ENCODE assay signal across 8 cellular contexts in the genomic region with DNA sequence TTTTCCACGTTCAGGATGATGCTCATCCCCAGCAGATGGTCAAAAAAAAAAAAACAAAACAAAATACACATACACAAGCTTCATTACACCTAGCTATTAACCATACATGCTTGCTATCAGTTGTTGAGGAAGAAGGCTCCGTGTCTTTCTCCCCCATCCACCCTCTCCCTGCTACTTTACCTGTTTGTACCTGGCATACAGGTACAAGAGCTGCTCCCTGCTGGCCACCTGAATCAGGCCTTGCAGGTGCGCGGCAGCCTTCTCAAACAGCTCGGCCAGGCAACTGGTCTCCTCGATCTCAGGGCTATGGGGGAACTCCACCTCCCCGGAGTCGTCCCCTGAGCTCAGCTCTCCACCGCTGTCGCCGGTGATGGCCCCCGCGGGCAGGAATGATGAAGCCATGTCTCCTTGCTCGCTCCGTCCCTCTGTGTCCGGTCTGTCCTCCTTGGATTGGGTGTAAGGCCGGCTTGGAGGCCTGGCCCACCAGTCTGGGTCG. TPM values are rescaled to one million over a fixed set of nuclear protein-coding genes. Genes with fewer than 3 reads are reported as not detected.
DNase-seq lines count a peak whose midpoint lies in the region; ATAC-seq and TF ChIP-seq lines count a peak whose summit lies in the region.

No MANE protein-coding gene starts in this region.

- no peaks in the 10 kb centered on the region for H3K27me3 ChIP-seq in tibial artery

- no peaks in the 10 kb centered on the region for H3K9me3 ChIP-seq in tibial artery

- peak overlapping the region; percentile 98 for H3K4me3 Mint-ChIP-seq in activated naive CD4-positive, alpha-beta T cell treated with anti-CD3 and anti-CD28 coated beads for 36 hours
- H3K4me3 Mint-ChIP-seq in activated naive CD8-positive, alpha-beta T cell treated with anti-CD3 and anti-CD28 coated beads, Interleukin-2, amount 10 ng/mL, durations not matched to agents 7 days and 5 days, result peak overlapping the region; percentile 99

- peak overlapping the region; percentile 64 to 66 for H3K4me3 ChIP-seq in tibial artery

- CTCF ChIA-PET in activated naive CD4-positive, alpha-beta T cell treated with anti-CD3 and anti-CD28 coated beads for 36 hours (lab: Charles Lee), result interaction anchor here (0.6 to 2.2 kb wide), 8 partner anchors 9 to 823 kb away, joined by 3 to 12 read pairs (median 5); no protein-coding TSS in a partner anchor

- H3K36me3 Mint-ChIP-seq in activated naive CD4-positive, alpha-beta T cell treated with anti-CD3 and anti-CD28 coated beads for 36 hours (ENCODE audit: low read depth), result peaks cover 6% of the 10 kb centered on the region
- H3K36me3 Mint-ChIP-seq in activated naive CD8-positive, alpha-beta T cell treated with anti-CD3 and anti-CD28 coated beads, Interleukin-2, amount 10 ng/mL, durations not matched to agents 7 days and 5 days, result peaks cover 6% of the 10 kb centered on the region

- POLR2A ChIA-PET in activated naive CD8-positive, alpha-beta T cell treated with anti-CD3 and anti-CD28 coated beads, Interleukin-2, amount 10 ng/mL, durations not matched to agents 7 days and 5 days (lab: Charles Lee), result interaction anchor here (0.5 to 1.8 kb wide), 10 partner anchors 9 to 625 kb away, joined by 3 to 7 read pairs (median 4); a partner anchor contains a TSS

- intact Hi-C loops in activated naive CD4-positive, alpha-beta T cell treated with anti-CD3 and anti-CD28 coated beads for 36 hours (cut with micrococcal nuclease), result loop anchor here (1.0 to 5.0 kb wide), 9 partner anchors 70 to 895 kb away; a partner anchor contains a TSS
- intact Hi-C loops in left colon (cut with DNase I, micrococcal nuclease) (no loop called here), tibial artery (cut with DNase I; ENCODE audit: low total_unique reads) (loop anchor here (5.0 to 10.0 kb wide), 2 partner anchors 520 to 663 kb away; a partner anchor contains a TSS)

- no peak for TF ChIP-seq CTCF in tibial artery (IDR thresholded peaks at IDR 0.05)

- H3K27me3 Mint-ChIP-seq in activated naive CD4-positive, alpha-beta T cell treated with anti-CD3 and anti-CD28 coated beads for 36 hours (ENCODE audit: low read depth), result no peaks in the 10 kb centered on the region
- H3K27me3 Mint-ChIP-seq in activated naive CD8-positive, alpha-beta T cell treated with anti-CD3 and anti-CD28 coated beads, Interleukin-2, amount 10 ng/mL, durations not matched to agents 7 days and 5 days, result peaks cover 2% of the 10 kb centered on the region

- peaks cover 0 to 3% (median 0%) of the 10 kb centered on the region in 3 donors for H3K36me3 ChIP-seq in tibial artery

- ATAC-seq in HG02588 (IDR thresholded peaks at IDR 0.05; ENCODE audit: unreplicated experiment) (peak; percentile 32), left colon (peak; percentile 52)
- ATAC-seq in activated naive CD8-positive, alpha-beta T cell treated with anti-CD3 and anti-CD28 coated beads, Interleukin-2, amount 10 ng/mL, durations not matched to agents 7 days and 5 days (ENCODE audit: low read depth), result peak; percentile 23

- H3K27ac ChIP-seq in tibial artery, result peak overlapping the region; percentile 83 to 85

- peaks cover 32% of the 10 kb centered on the region for H3K4me1 Mint-ChIP-seq in activated naive CD4-positive, alpha-beta T cell treated with anti-CD3 and anti-CD28 coated beads for 36 hours (ENCODE audit: low read depth)
- H3K4me1 Mint-ChIP-seq in activated naive CD8-positive, alpha-beta T cell treated with anti-CD3 and anti-CD28 coated beads, Interleukin-2, amount 10 ng/mL, durations not matched to agents 7 days and 5 days, result peaks cover 15% of the 10 kb centered on the region

- DNase-seq in activated naive CD4-positive, alpha-beta T cell treated with anti-CD3 and anti-CD28 coated beads for 36 hours, result peak; percentile 49
- DNase-seq in activated naive CD4-positive, alpha-beta T cell treated with anti-CD3 and anti-CD28 coated beads, Interleukin-2, amount 50 U/mL, for 16 hours, result no peak
- DNase-seq in NCI-H128 (lab: John Stamatoyannopoulos, UW; ENCODE audit: unreplicated experiment), result peak; percentile 80
- DNase-seq in activated naive CD8-positive, alpha-beta T cell treated with anti-CD3 and anti-CD28 coated beads, Interleukin-2, amount 10 ng/mL, durations not matched to agents 7 days and 5 days, result no peak
- no peak for DNase-seq in left colon
- no peak for DNase-seq in tibial artery
- DNase-seq in NCI-H524 (lab: John Stamatoyannopoulos, UW), result no peak

- no peaks in the 10 kb centered on the region for H3K9me3 Mint-ChIP-seq in activated naive CD4-positive, alpha-beta T cell treated with anti-CD3 and anti-CD28 coated beads for 36 hours
- H3K9me3 Mint-ChIP-seq in activated naive CD8-positive, alpha-beta T cell treated with anti-CD3 and anti-CD28 coated beads, Interleukin-2, amount 10 ng/mL, durations not matched to agents 7 days and 5 days, result no peaks in the 10 kb centered on the region

- H3K4me1 ChIP-seq in tibial artery, result peaks cover 0 to 41% (median 13%) of the 10 kb centered on the region in 4 donors

- H3K27ac Mint-ChIP-seq in activated naive CD4-positive, alpha-beta T cell treated with anti-CD3 and anti-CD28 coated beads for 36 hours, result peak overlapping the region; percentile 93
- H3K27ac Mint-ChIP-seq in activated naive CD8-positive, alpha-beta T cell treated with anti-CD3 and anti-CD28 coated beads, Interleukin-2, amount 10 ng/mL, durations not matched to agents 7 days and 5 days, result peak overlapping the region; percentile 96

RNA-seq across cellular contexts. Expression of a gene that starts 0.5 kb away (rescaled TPM):
- total RNA-seq in activated naive CD4-positive, alpha-beta T cell treated with anti-CD3 and anti-CD28 coated beads for 36 hours, result 10 to 100 TPM; 31.1 to 32.9 TPM
- 10 to 100 TPM; 45.7 to 49.3 TPM for total RNA-seq in activated naive CD8-positive, alpha-beta T cell treated with anti-CD3 and anti-CD28 coated beads, Interleukin-2, amount 10 ng/mL, durations not matched to agents 7 days and 5 days
- 10 to 100 TPM; 17.1 to 25.1 TPM for total RNA-seq in left colon

RNA-seq across cellular contexts. Expression of a gene that starts 56.9 kb away (rescaled TPM):
- total RNA-seq in activated naive CD4-positive, alpha-beta T cell treated with anti-CD3 and anti-CD28 coated beads for 36 hours, result not detected
- not detected for total RNA-seq in activated naive CD8-positive, alpha-beta T cell treated with anti-CD3 and anti-CD28 coated beads, Interleukin-2, amount 10 ng/mL, durations not matched to agents 7 days and 5 days
- not detected for total RNA-seq in left colon

Comparison
In these comparisons a context has a peak if more than half of its experiments do, and no peak if none do; other contexts are left out.
1. DNase-seq: peak in activated naive CD4-positive, alpha-beta T cell treated with anti-CD3 and anti-CD28 coated beads for 36 hours (single experiment) and NCI-H128 (single experiment); none in activated naive CD4-positive, alpha-beta T cell treated with anti-CD3 and anti-CD28 coated beads, Interleukin-2, amount 50 U/mL, for 16 hours (single experiment), activated naive CD8-positive, alpha-beta T cell treated with anti-CD3 and anti-CD28 coated beads, Interleukin-2, amount 10 ng/mL, durations not matched to agents 7 days and 5 days (single experiment), left colon (0 of 2), tibial artery (0 of 2) and NCI-H524 (0 of 2).
2. intact Hi-C loops: an anchor here in activated naive CD4-positive, alpha-beta T cell treated with anti-CD3 and anti-CD28 coated beads for 36 hours (1.0 to 5.0 kb wide) and tibial artery (5.0 to 10.0 kb wide); none called in left colon.
3. Peak in every context shown above with its lines, with median percentiles within 50 percentile points of each other: ATAC-seq.